25 cellular contexts compared by ENCODE assay signal in genomic region chr19:45821570-45821969, GRCh38. TPM values are rescaled to one million over a fixed set of nuclear protein-coding genes. Genes with fewer than 3 reads are reported as not detected.
A peak's percentile ranks its signal among the peaks of the same experiment; 100 is the strongest.
DNase-seq lines count a peak whose midpoint lies in the region; ATAC-seq, FAIRE-seq and TF ChIP-seq lines count a peak whose summit lies in the region.
"Had no signal": no experiment of that assay in that cellular context is flagged by ENCODE, and none has a peak within 500 bp of the region (broad histone marks: within the 10 kb centered on the region; RNA-seq: fewer than 3 reads in every experiment).

No MANE protein-coding gene starts in this region.

- no peak overlapping the region for H3K18ac ChIP-seq in H9 (ENCODE audit: insufficient read length, low read depth, low read length)

- TF ChIP-seq POLR2A in GM12878 (IDR thresholded peaks at IDR 0.05; ENCODE audit: low read depth, low read length): peak; percentile 43; the same call in 1 of the 2 replicates

- H3K27ac ChIP-seq in H9 (ENCODE audit: insufficient read length, low read depth, low read length): no peak overlapping the region
- H3K27ac ChIP-seq in GM12878 (ENCODE audit: control insufficient read depth, insufficient read depth): no peak overlapping the region
- H3K27ac ChIP-seq: 22Rv1, BLaER1 had no signal

- H2BK15ac ChIP-seq in H9 (ENCODE audit: low read depth, low read length): no peak overlapping the region

- TF ChIP-seq CTCF in H9 (conservative IDR thresholded peaks at IDR 0.05) (no peak), GM12878 (IDR thresholded peaks at IDR 0.05 in 2 of 3, conservative IDR thresholded peaks at IDR 0.05 in 1 of 3; ENCODE audit: control insufficient read depth in 2 of 3, extremely low read depth in 1 of 3, insufficient read depth in 1 of 3, low read depth in 3 of 3, low read length in 3 of 3) (no peak), nephron progenitor cell (IDR thresholded peaks at IDR 0.05) (no peak), GM10248 (IDR thresholded peaks at IDR 0.05; ENCODE audit: control extremely low read depth, extremely low read depth, low read depth, missing control alignments) (no peak)

- H3K4me3 ChIP-seq in GM12878: no peak overlapping the region
- H3K4me3 ChIP-seq: BLaER1 had no signal

- H3K79me2 ChIP-seq in H9 (ENCODE audit: insufficient read depth, low read length) (no peaks in the 10 kb centered on the region), GM12878 (ENCODE audit: control insufficient read depth, insufficient read depth, low read length) (no peaks in the 10 kb centered on the region)

- peaks cover 35% of the 10 kb centered on the region for H3K36me3 Mint-ChIP-seq in activated CD4-positive, alpha-beta T cell treated with anti-CD3 and anti-CD28 coated beads, Interleukin-2, amount 10 ng/mL, durations not matched to agents 24 days and 14 days (ENCODE audit: low read depth)
- H3K36me3 Mint-ChIP-seq in H9 (ENCODE audit: insufficient read depth in 1 of 3, low read depth in 3 of 3): peaks cover 32 to 72% (median 69%) of the 10 kb centered on the region in 3 experiments
- peaks cover 26% of the 10 kb centered on the region for H3K36me3 Mint-ChIP-seq in nephron progenitor cell (ENCODE audit: low read depth)

- no peak overlapping the region for H3T11ph ChIP-seq in H9 (ENCODE audit: low read length)

- H3K4ac ChIP-seq in H9 (ENCODE audit: low read depth, low read length): no peak overlapping the region

- no peak overlapping the region for H4K91ac ChIP-seq in H9 (ENCODE audit: insufficient read length, low read depth, low read length)

- H2BK20ac ChIP-seq in H9 (ENCODE audit: low read depth, low read length, poor library complexity, severe bottlenecking): no peak overlapping the region

- POLR2A ChIA-PET in GM12878 (lab: Charles Lee): no interaction called here
- POLR2A ChIA-PET in GM10248 (lab: Yijun Ruan, JAX): no interaction called here

- no peak overlapping the region for H2BK120ac ChIP-seq in H9 (ENCODE audit: low read depth, low read length, poor library complexity, severe bottlenecking)

- in situ Hi-C loops in GM12878 (cut with MboI): no loop called here

- H4K5ac ChIP-seq in H9 (ENCODE audit: insufficient read length, low read depth, low read length): no peak overlapping the region

- H3K14ac ChIP-seq in H9 (ENCODE audit: insufficient read depth, low read length): no peak overlapping the region

- no peaks in the 10 kb centered on the region for H3K23me2 ChIP-seq in H9 (ENCODE audit: insufficient read length, low read depth, low read length, poor library complexity, severe bottlenecking)

- BruUV-seq in GM12878 (replicated peaks; lab: Mats Ljungman, UMichigan): no TSS peak

- intact Hi-C loops in activated CD4-positive, alpha-beta T cell treated with anti-CD3 and anti-CD28 coated beads, Interleukin-2, amount 10 ng/mL, durations not matched to agents 24 days and 14 days (cut with micrococcal nuclease): no loop called here
- intact Hi-C loops in GM12878 (cut with micrococcal nuclease; ENCODE audit: unreplicated experiment): no loop called here

- no peaks in the 10 kb centered on the region for H3K27me3 Mint-ChIP-seq in activated CD4-positive, alpha-beta T cell treated with anti-CD3 and anti-CD28 coated beads, Interleukin-2, amount 10 ng/mL, durations not matched to agents 24 days and 14 days
- H3K27me3 Mint-ChIP-seq in H9 (ENCODE audit: low read depth) (no peaks in the 10 kb centered on the region), nephron progenitor cell (ENCODE audit: low read depth, poor library complexity) (no peaks in the 10 kb centered on the region)
- H3K27me3 Mint-ChIP-seq: CD4-positive, alpha-beta memory T cell had no signal

- no peak overlapping the region for H2AK5ac ChIP-seq in H9 (ENCODE audit: insufficient read length, low read length)

- no peaks in the 10 kb centered on the region for H3K9me3 ChIP-seq in H9 (ENCODE audit: control insufficient read depth, low read depth, low read length)
- no peaks in the 10 kb centered on the region for H3K9me3 ChIP-seq in GM12878 (replicated peaks; ENCODE audit: control insufficient read depth, insufficient read depth, low read length)
- H3K9me3 ChIP-seq: BLaER1, SK-N-SH had no signal

- H3K4me3 Mint-ChIP-seq in activated CD4-positive, alpha-beta T cell treated with anti-CD3 and anti-CD28 coated beads, Interleukin-2, amount 10 ng/mL, durations not matched to agents 24 days and 14 days: no peak overlapping the region
- H3K4me3 Mint-ChIP-seq in H9 (no peak overlapping the region), nephron progenitor cell (no peak overlapping the region)
- H3K4me3 Mint-ChIP-seq: CD4-positive, alpha-beta memory T cell had no signal

- H3K27me3 ChIP-seq in H9 (ENCODE audit: insufficient read depth, low read length) (no peaks in the 10 kb centered on the region), GM12878 (replicated peaks in 1 of 2; ENCODE audit: control insufficient read depth in 2 of 2, insufficient read depth in 2 of 2, low read length in 1 of 2) (no peaks in the 10 kb centered on the region)
- H3K27me3 ChIP-seq: BLaER1 had no signal

- H3K23ac ChIP-seq in H9 (ENCODE audit: insufficient read length, low read depth, low read length): no peak overlapping the region

- no peak overlapping the region for H4K8ac ChIP-seq in H9 (replicated peaks; ENCODE audit: insufficient read length, low read depth, low read length)

- peak overlapping the region; percentile 10 for H3K27ac Mint-ChIP-seq in activated CD4-positive, alpha-beta T cell treated with anti-CD3 and anti-CD28 coated beads, Interleukin-2, amount 10 ng/mL, durations not matched to agents 24 days and 14 days
- H3K27ac Mint-ChIP-seq in H9 (peak overlapping the region in 2 of 3 experiments; percentile 52 to 59; a peak in 2 of 7 replicates), nephron progenitor cell (peak overlapping the region; percentile 98)

- no peak for FAIRE-seq in GM12878 (lab: Jason Lieb, UNC)
- FAIRE-seq: GM18507 had no signal

- H2BK12ac ChIP-seq in H9 (ENCODE audit: insufficient read length, low read depth, low read length): no peak overlapping the region

- H3K9ac ChIP-seq in H9 (ENCODE audit: extremely low read depth, insufficient read length, low read length) (no peak overlapping the region), GM12878 (ENCODE audit: control insufficient read depth, insufficient read depth, low read length) (no peak overlapping the region)
- H3K9ac ChIP-seq: BLaER1, SK-N-SH had no signal

- H3K4me1 Mint-ChIP-seq in activated CD4-positive, alpha-beta T cell treated with anti-CD3 and anti-CD28 coated beads, Interleukin-2, amount 10 ng/mL, durations not matched to agents 24 days and 14 days: peaks cover 3% of the 10 kb centered on the region
- H3K4me1 Mint-ChIP-seq in H9 (peaks cover 18 to 29% of the 10 kb centered on the region in 2 experiments), nephron progenitor cell (peaks cover 46% of the 10 kb centered on the region)

- H3K4me2 ChIP-seq in H9 (ENCODE audit: insufficient read depth, insufficient read length, low read length) (no peak overlapping the region), GM12878 (ENCODE audit: control insufficient read depth, insufficient read depth) (no peak overlapping the region)
- H3K4me2 ChIP-seq: BLaER1, SK-N-SH had no signal

- SMC1A ChIA-PET in GM12878 (lab: Charles Lee; ENCODE audit: uncharacterized antibody, unreplicated experiment): no interaction called here

- H2BK5ac ChIP-seq in H9 (ENCODE audit: insufficient read length, low read length): no peak overlapping the region

- DNase-seq in activated CD4-positive, alpha-beta T cell treated with anti-CD3 and anti-CD28 coated beads, Interleukin-2, amount 10 ng/mL, durations not matched to agents 24 days and 14 days: no peak
- no peak for DNase-seq in activated CD4-positive, alpha-beta T cell treated with anti-CD3 and anti-CD28 coated beads for 4 hours
- DNase-seq in H9 (no peak), GM12878 (ENCODE audit: low read depth, low spot score) (no peak), nephron progenitor cell (no peak), GM10248 (ENCODE audit: extremely low spot score) (no peak), NCI-H2107 treated with DMSO at 0.1 percent for 48 hours (lab: John Stamatoyannopoulos, UW; ENCODE audit: unreplicated experiment) (no peak), NCI-H2196 treated with DMSO at 0.1 percent for 48 hours (lab: John Stamatoyannopoulos, UW; ENCODE audit: unreplicated experiment) (no peak)
- DNase-seq: ACHN; CD4-positive, alpha-beta memory T cell; DMS153; GOT3; MM.1S; NCI-H1092; NCI-H1436; NCI-H187 treated with DMSO at 0.1 percent for 48 hours; NCI-H2227 treated with DMSO at 0.1 percent for 48 hours; NCI-H774; NK-92 treated with Interleukin-12 subunit alpha and Interleukin-12 subunit beta, amount 100 ng/mL, for 24 hours; SIG-M5; SK-N-SH had no signal

- CTCF ChIA-PET in GM12878 (lab: Yijun Ruan, JAX): no interaction called here
- CTCF ChIA-PET in GM10248 (lab: Yijun Ruan, JAX): interaction anchor here (1.2 to 1.4 kb wide), 2 partner anchors 9 to 22 kb away, joined by 3 to 4 read pairs; no protein-coding TSS in a partner anchor

- TF ChIP-seq EP300 in GM12878 (IDR thresholded peaks at IDR 0.05; ENCODE audit: borderline replicate concordance in 1 of 2, control insufficient read depth in 1 of 2, low read depth in 2 of 2, low read length in 2 of 2): no peak

- H3K56ac ChIP-seq in H9 (ENCODE audit: insufficient read length, low read depth, low read length): no peak overlapping the region

- TF ChIP-seq RAD21 in GM12878 (IDR thresholded peaks at IDR 0.05; ENCODE audit: insufficient read depth, low read depth, low read length): no peak

- no peaks in the 10 kb centered on the region for H3K79me1 ChIP-seq in H9 (ENCODE audit: insufficient read depth, low read depth, low read length, poor library complexity, severe bottlenecking)

- RAD21 ChIA-PET in GM12878 (lab: Charles Lee; ENCODE audit: unreplicated experiment): no interaction called here

- H3K9me3 Mint-ChIP-seq in activated CD4-positive, alpha-beta T cell treated with anti-CD3 and anti-CD28 coated beads, Interleukin-2, amount 10 ng/mL, durations not matched to agents 24 days and 14 days: no peaks in the 10 kb centered on the region
- no peaks in the 10 kb centered on the region for H3K9me3 Mint-ChIP-seq in H9
- H3K9me3 Mint-ChIP-seq in nephron progenitor cell: no peaks in the 10 kb centered on the region
- H3K9me3 Mint-ChIP-seq: CD4-positive, alpha-beta memory T cell had no signal

- no peak overlapping the region for H2AFZ ChIP-seq in H9 (ENCODE audit: low read length)
- H2AFZ ChIP-seq in GM12878 (ENCODE audit: control insufficient read depth, low read depth, low read length): no peak overlapping the region

- WGBS in H9 (ENCODE audit: extremely low coverage, insufficient read length, low lambda C conversion rate): no CpG with 5 or more reads among the region's 10 CpGs
- 92% methylated on average over 10 of the region's 10 CpGs for WGBS in GM12878 (ENCODE audit: insufficient coverage, insufficient replicate concordance, low lambda C conversion rate, missing lambda C conversion rate)

- H3K4me1 ChIP-seq in H9 (ENCODE audit: insufficient read depth, low read length): 0 out of 2 replicates have a peak, but pooled peaks cover 1% of the 10 kb centered on the region
- H3K4me1 ChIP-seq in GM12878 (ENCODE audit: control insufficient read depth, insufficient read depth, low read length): no peaks in the 10 kb centered on the region

- no peak for ATAC-seq in GM12878

- peaks cover 15 to 33% of the 10 kb centered on the region in 2 experiments for H3K36me3 ChIP-seq in GM12878 (ENCODE audit: control insufficient read depth in 2 of 2, insufficient read depth in 2 of 2, low read length in 1 of 2)

- H4K20me1 ChIP-seq in H9 (ENCODE audit: control insufficient read depth, insufficient read depth, insufficient read length): no peaks in the 10 kb centered on the region
- no peaks in the 10 kb centered on the region for H4K20me1 ChIP-seq in GM12878 (ENCODE audit: control insufficient read depth, insufficient read depth)

RNA-seq across cellular contexts. Expression of gene RSPH6A, which starts 6.5 kb away (rescaled TPM):
- total RNA-seq in activated CD4-positive, alpha-beta T cell treated with anti-CD3 and anti-CD28 coated beads, Interleukin-2, amount 10 ng/mL, durations not matched to agents 24 days and 14 days: 0.35 and 0.38 TPM in 2 replicates
- total RNA-seq in H9 (2021) (0.29 and 0.55 TPM in 2 replicates), GM12878 (2014; rRNA removed) (0.06 and 0.16 TPM in 2 replicates), GM12878 (2014; rRNA removed; fragmentation: Illumina TruSeq; extraction: Trizol) (0.14 and 0.18 TPM in 2 replicates), GM12878 (2021) (0.37 and 0.41 TPM in 2 replicates)
- total RNA-seq in GM12878 (2013; cell fraction: nucleolus; rRNA removed): 2.9 and 4.0 TPM in 2 replicates
- polyA plus RNA-seq in GM12878 (2011; ENCODE audit: low read depth): not detected
- polyA plus RNA-seq in GM12878 (2011; rRNA removed) (0.06 TPM in 1 of 2 replicates, not detected in the other), GM12878 (2014; fragmentation: Illumina TruSeq; extraction: Trizol) (0.03 TPM in 1 of 2 replicates, not detected in the other), GM12878 (2014; fragmentation: Nextera tagmentation; extraction: Ambion mirVana) (not detected), GM12878 (2014; rRNA removed) (0.29 and 0.37 TPM in 2 replicates), GM12878 (2016; fragmentation: Nextera tagmentation; extraction: Ambion mirVana) (under 1 TPM in 1 of 2 experiments, not detected in 1; 0.25 TPM)
- 0.12 and 0.13 TPM in 2 replicates for polyA plus RNA-seq in GM12878 (2011; cell fraction: cytosol; rRNA removed)
- 0.43 and 0.76 TPM in 2 replicates for polyA plus RNA-seq in GM12878 (2011; cell fraction: nucleus; rRNA removed)
- polyA plus RNA-seq in GM12878 (2012): 0.14 TPM in 1 of 2 replicates, not detected in the other
- polyA minus RNA-seq in GM12878 (2011; rRNA and poly(A)+ RNA removed): 0.15 and 0.36 TPM in 2 replicates
- polyA minus RNA-seq in GM12878 (2011; cell fraction: cytosol; rRNA and poly(A)+ RNA removed): 0.52 TPM in 1 of 2 replicates, not detected in the other
- polyA minus RNA-seq in GM12878 (2011; cell fraction: nucleus; rRNA and poly(A)+ RNA removed): 0.60 and 0.96 TPM in 2 replicates
- total RNA-seq: G401 had no signal
- polyA plus RNA-seq: CD4-positive, alpha-beta memory T cell had no signal

RNA-seq across cellular contexts. Expression of gene DMWD, which starts 28.9 kb away (rescaled TPM):
- total RNA-seq in activated CD4-positive, alpha-beta T cell treated with anti-CD3 and anti-CD28 coated beads, Interleukin-2, amount 10 ng/mL, durations not matched to agents 24 days and 14 days: 49.6 and 50.7 TPM in 2 replicates
- total RNA-seq in H9 (2021) (70.7 and 75.1 TPM in 2 replicates), GM12878 (2014; rRNA removed) (28.7 and 31.2 TPM in 2 replicates), GM12878 (2014; rRNA removed; fragmentation: Illumina TruSeq; extraction: Trizol) (15.7 and 17.8 TPM in 2 replicates), GM12878 (2021) (51.3 and 56.0 TPM in 2 replicates)
- total RNA-seq in GM12878 (2013; cell fraction: nucleolus; rRNA removed): 87.3 and 99.9 TPM in 2 replicates
- polyA plus RNA-seq in GM12878 (2011; ENCODE audit: low read depth): 7.9 TPM
- polyA plus RNA-seq in GM12878 (2011; rRNA removed) (8.2 and 13.2 TPM in 2 replicates), GM12878 (2014; fragmentation: Illumina TruSeq; extraction: Trizol) (5.3 and 10.1 TPM in 2 replicates), GM12878 (2014; fragmentation: Nextera tagmentation; extraction: Ambion mirVana) (1 to 10 TPM; 3.5 to 3.8 TPM), GM12878 (2014; rRNA removed) (31.7 and 38.9 TPM in 2 replicates), GM12878 (2016; fragmentation: Nextera tagmentation; extraction: Ambion mirVana) (1 to 10 TPM; 5.2 to 7.6 TPM)
- 16.4 and 22.2 TPM in 2 replicates for polyA plus RNA-seq in GM12878 (2011; cell fraction: cytosol; rRNA removed)
- 55.0 and 67.0 TPM in 2 replicates for polyA plus RNA-seq in GM12878 (2011; cell fraction: nucleus; rRNA removed)
- polyA plus RNA-seq in GM12878 (2012): 17.8 and 24.1 TPM in 2 replicates
- polyA minus RNA-seq in GM12878 (2011; rRNA and poly(A)+ RNA removed): 21.9 and 39.8 TPM in 2 replicates
- polyA minus RNA-seq in GM12878 (2011; cell fraction: cytosol; rRNA and poly(A)+ RNA removed): 10.2 and 18.1 TPM in 2 replicates
- 32.9 and 77.0 TPM in 2 replicates for polyA minus RNA-seq in GM12878 (2011; cell fraction: nucleus; rRNA and poly(A)+ RNA removed)

RNA-seq across cellular contexts. Expression of gene DMPK, which starts 39.3 kb away (rescaled TPM):
- total RNA-seq in activated CD4-positive, alpha-beta T cell treated with anti-CD3 and anti-CD28 coated beads, Interleukin-2, amount 10 ng/mL, durations not matched to agents 24 days and 14 days: 16.9 and 19.7 TPM in 2 replicates
- total RNA-seq in H9 (2021) (63.9 and 67.4 TPM in 2 replicates), GM12878 (2014; rRNA removed) (5.7 and 6.6 TPM in 2 replicates), GM12878 (2014; rRNA removed; fragmentation: Illumina TruSeq; extraction: Trizol) (4.9 and 5.1 TPM in 2 replicates), GM12878 (2021) (26.7 and 33.6 TPM in 2 replicates)
- total RNA-seq in GM12878 (2013; cell fraction: nucleolus; rRNA removed): 24.3 and 27.6 TPM in 2 replicates
- 18.1 TPM for polyA plus RNA-seq in GM12878 (2011; ENCODE audit: low read depth)
- polyA plus RNA-seq in GM12878 (2011; rRNA removed) (3.9 and 5.4 TPM in 2 replicates), GM12878 (2014; fragmentation: Illumina TruSeq; extraction: Trizol) (4.0 and 7.6 TPM in 2 replicates), GM12878 (2014; fragmentation: Nextera tagmentation; extraction: Ambion mirVana) (under 1 TPM; 0.60 to 0.84 TPM), GM12878 (2014; rRNA removed) (27.8 and 35.4 TPM in 2 replicates), GM12878 (2016; fragmentation: Nextera tagmentation; extraction: Ambion mirVana) (1 to 10 TPM; 3.2 to 3.5 TPM)
- polyA plus RNA-seq in GM12878 (2011; cell fraction: cytosol; rRNA removed): 5.1 and 8.4 TPM in 2 replicates
- polyA plus RNA-seq in GM12878 (2011; cell fraction: nucleus; rRNA removed): 102 and 132 TPM in 2 replicates
- polyA plus RNA-seq in GM12878 (2012): 21.5 and 29.6 TPM in 2 replicates
- 4.6 and 15.0 TPM in 2 replicates for polyA minus RNA-seq in GM12878 (2011; rRNA and poly(A)+ RNA removed)
- 3.2 and 4.1 TPM in 2 replicates for polyA minus RNA-seq in GM12878 (2011; cell fraction: cytosol; rRNA and poly(A)+ RNA removed)
- polyA minus RNA-seq in GM12878 (2011; cell fraction: nucleus; rRNA and poly(A)+ RNA removed): 8.1 and 21.7 TPM in 2 replicates

RNA-seq across cellular contexts. Expression of gene SYMPK, which starts 41.4 kb away (rescaled TPM):
- total RNA-seq in activated CD4-positive, alpha-beta T cell treated with anti-CD3 and anti-CD28 coated beads, Interleukin-2, amount 10 ng/mL, durations not matched to agents 24 days and 14 days: 124 and 131 TPM in 2 replicates
- total RNA-seq in H9 (2021): 104 and 113 TPM in 2 replicates
- 125 and 148 TPM in 2 replicates for total RNA-seq in GM12878 (2013; cell fraction: nucleolus; rRNA removed)
- 41.3 and 51.1 TPM in 2 replicates for total RNA-seq in GM12878 (2014; rRNA removed)
- 30.3 and 33.9 TPM in 2 replicates for total RNA-seq in GM12878 (2014; rRNA removed; fragmentation: Illumina TruSeq; extraction: Trizol)
- total RNA-seq in GM12878 (2021): 107 and 109 TPM in 2 replicates
- polyA plus RNA-seq in GM12878 (2011; ENCODE audit: low read depth): 39.2 TPM
- 65.6 and 105 TPM in 2 replicates for polyA plus RNA-seq in GM12878 (2011; rRNA removed)
- polyA plus RNA-seq in GM12878 (2011; cell fraction: cytosol; rRNA removed): 89.6 and 90.4 TPM in 2 replicates
- 259 and 261 TPM in 2 replicates for polyA plus RNA-seq in GM12878 (2011; cell fraction: nucleus; rRNA removed)
- 59.8 and 68.6 TPM in 2 replicates for polyA plus RNA-seq in GM12878 (2012)
- 46.5 and 72.4 TPM in 2 replicates for polyA plus RNA-seq in GM12878 (2014; fragmentation: Illumina TruSeq; extraction: Trizol)
- polyA plus RNA-seq in GM12878 (2014; fragmentation: Nextera tagmentation; extraction: Ambion mirVana): under 1 TPM; 0.49 to 0.79 TPM
- 88.0 and 99.6 TPM in 2 replicates for polyA plus RNA-seq in GM12878 (2014; rRNA removed)
- polyA plus RNA-seq in GM12878 (2016; fragmentation: Nextera tagmentation; extraction: Ambion mirVana): 10 to 100 TPM; 30.4 to 30.8 TPM
- polyA minus RNA-seq in GM12878 (2011; rRNA and poly(A)+ RNA removed): 126 and 141 TPM in 2 replicates
- 41.4 and 56.8 TPM in 2 replicates for polyA minus RNA-seq in GM12878 (2011; cell fraction: cytosol; rRNA and poly(A)+ RNA removed)
- polyA minus RNA-seq in GM12878 (2011; cell fraction: nucleus; rRNA and poly(A)+ RNA removed): 34.8 and 61.6 TPM in 2 replicates

RNA-seq across cellular contexts. Expression of gene FOXA3, which starts 42.6 kb away (rescaled TPM):
- total RNA-seq in activated CD4-positive, alpha-beta T cell treated with anti-CD3 and anti-CD28 coated beads, Interleukin-2, amount 10 ng/mL, durations not matched to agents 24 days and 14 days: 0.23 TPM in 1 of 2 replicates, not detected in the other
- 22.2 and 24.9 TPM in 2 replicates for total RNA-seq in H9 (2021)
- total RNA-seq in GM12878 (2013; cell fraction: nucleolus; rRNA removed): 0.44 TPM in 1 of 2 replicates, not detected in the other
- total RNA-seq in GM12878 (2014; rRNA removed): 0.11 TPM in 2 replicates
- 0.09 TPM in 1 of 2 replicates, not detected in the other for total RNA-seq in GM12878 (2014; rRNA removed; fragmentation: Illumina TruSeq; extraction: Trizol)
- 0.31 TPM in 1 of 2 replicates, not detected in the other for total RNA-seq in GM12878 (2021)
- polyA plus RNA-seq in GM12878 (2011; ENCODE audit: low read depth): not detected
- 0.65 and 0.83 TPM in 2 replicates for polyA plus RNA-seq in GM12878 (2011; rRNA removed)
- 0.60 and 1.1 TPM in 2 replicates for polyA plus RNA-seq in GM12878 (2011; cell fraction: cytosol; rRNA removed)
- 0.37 and 0.78 TPM in 2 replicates for polyA plus RNA-seq in GM12878 (2011; cell fraction: nucleus; rRNA removed)
- polyA plus RNA-seq in GM12878 (2012): 0.18 TPM in 1 of 2 replicates, not detected in the other
- polyA plus RNA-seq in GM12878 (2014; fragmentation: Illumina TruSeq; extraction: Trizol): not detected in 2 replicates
- under 1 TPM in 1 of 2 experiments, not detected in 1; 0.04 TPM for polyA plus RNA-seq in GM12878 (2014; fragmentation: Nextera tagmentation; extraction: Ambion mirVana)
- 0.05 TPM in 2 replicates for polyA plus RNA-seq in GM12878 (2014; rRNA removed)
- not detected for polyA plus RNA-seq in GM12878 (2016; fragmentation: Nextera tagmentation; extraction: Ambion mirVana)
- polyA minus RNA-seq in GM12878 (2011; rRNA and poly(A)+ RNA removed): 0.51 and 0.93 TPM in 2 replicates
- 0.62 TPM in 1 of 2 replicates, not detected in the other for polyA minus RNA-seq in GM12878 (2011; cell fraction: cytosol; rRNA and poly(A)+ RNA removed)
- 0.67 TPM in 1 of 2 replicates, not detected in the other for polyA minus RNA-seq in GM12878 (2011; cell fraction: nucleus; rRNA and poly(A)+ RNA removed)
- total RNA-seq: CD4-positive, alpha-beta memory T cell had no signal
- polyA plus RNA-seq: CD4-positive, alpha-beta memory T cell had no signal

Comparison
In these comparisons a context has a peak if more than half of its experiments do, and no peak if none do; other contexts are left out.
1. H3K27ac Mint-ChIP-seq: peak in every context shown above with its lines; median percentile 98 in nephron progenitor cell; 56 in H9; 10 in activated CD4-positive, alpha-beta T cell treated with anti-CD3 and anti-CD28 coated beads, Interleukin-2, amount 10 ng/mL, durations not matched to agents 24 days and 14 days.